1 cellular context compared by ENCODE assay signal in the genomic region with DNA sequence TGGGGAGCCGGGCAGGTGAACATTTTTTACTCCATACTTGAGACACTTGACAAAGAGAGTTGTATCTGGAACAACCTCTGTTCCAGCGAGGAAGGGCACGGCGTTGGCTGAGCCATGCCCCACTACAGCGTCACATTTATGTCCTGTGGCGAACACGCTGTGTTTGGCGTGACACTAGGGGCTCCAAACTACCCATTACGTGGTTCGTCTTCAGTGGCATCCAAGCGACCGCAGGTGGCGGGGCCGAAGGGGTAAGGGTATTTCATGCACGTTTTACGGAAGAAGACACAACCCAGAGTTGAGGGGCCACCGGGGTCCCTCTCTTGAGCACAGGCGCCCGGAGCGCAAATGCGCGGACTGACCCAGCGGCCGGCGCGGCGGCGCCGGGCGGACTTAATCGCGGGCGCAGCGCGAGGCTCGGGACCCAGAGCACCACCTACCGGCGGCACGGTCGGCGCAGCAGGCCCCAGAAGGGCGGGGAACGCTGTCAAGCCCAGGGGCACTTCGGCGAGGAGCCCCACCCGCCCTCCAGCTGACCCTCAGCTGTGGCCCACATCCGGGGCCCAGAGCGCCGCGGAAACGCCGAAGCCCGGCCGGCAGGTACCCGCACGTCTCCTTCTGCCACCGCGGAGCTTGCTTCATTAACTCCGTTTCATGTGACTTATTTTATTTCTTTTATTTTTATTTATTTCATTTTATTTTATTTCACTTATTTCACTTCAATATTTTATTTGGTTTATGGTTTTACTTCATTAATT.
TF ChIP-seq lines count a peak whose summit lies in the region.

No MANE protein-coding gene starts in this region.

TF ChIP-seq in GM12878, 131 proteins besides CTCF, POLR2A, EP300 and RAD21 (continued from another document):
- TF ChIP-seq RB1 (IDR thresholded peaks at IDR 0.05; ENCODE audit: borderline replicate concordance) (peak; percentile 82; the same call in 1 of the 2 replicates), ZNF274 (IDR thresholded peaks at IDR 0.05; ENCODE audit: insufficient read depth, insufficient read length) (no peak), MYB (IDR thresholded peaks at IDR 0.05; ENCODE audit: borderline replicate concordance, low read depth, low read length) (no peak), IKZF2 (IDR thresholded peaks at IDR 0.05) (no peak), LARP7 (IDR thresholded peaks at IDR 0.05) (peak; percentile 57), YY1 (IDR thresholded peaks at IDR 0.05; ENCODE audit: low read depth, low read length) (peak; percentile 68), FOXM1 (IDR thresholded peaks at IDR 0.05; ENCODE audit: low read depth, low read length) (no peak), YBX1 (IDR thresholded peaks at IDR 0.05) (no peak), WRNIP1 (IDR thresholded peaks at IDR 0.05; ENCODE audit: borderline replicate concordance, low read depth, low read length) (no peak)
- TF ChIP-seq, protein P1, sequence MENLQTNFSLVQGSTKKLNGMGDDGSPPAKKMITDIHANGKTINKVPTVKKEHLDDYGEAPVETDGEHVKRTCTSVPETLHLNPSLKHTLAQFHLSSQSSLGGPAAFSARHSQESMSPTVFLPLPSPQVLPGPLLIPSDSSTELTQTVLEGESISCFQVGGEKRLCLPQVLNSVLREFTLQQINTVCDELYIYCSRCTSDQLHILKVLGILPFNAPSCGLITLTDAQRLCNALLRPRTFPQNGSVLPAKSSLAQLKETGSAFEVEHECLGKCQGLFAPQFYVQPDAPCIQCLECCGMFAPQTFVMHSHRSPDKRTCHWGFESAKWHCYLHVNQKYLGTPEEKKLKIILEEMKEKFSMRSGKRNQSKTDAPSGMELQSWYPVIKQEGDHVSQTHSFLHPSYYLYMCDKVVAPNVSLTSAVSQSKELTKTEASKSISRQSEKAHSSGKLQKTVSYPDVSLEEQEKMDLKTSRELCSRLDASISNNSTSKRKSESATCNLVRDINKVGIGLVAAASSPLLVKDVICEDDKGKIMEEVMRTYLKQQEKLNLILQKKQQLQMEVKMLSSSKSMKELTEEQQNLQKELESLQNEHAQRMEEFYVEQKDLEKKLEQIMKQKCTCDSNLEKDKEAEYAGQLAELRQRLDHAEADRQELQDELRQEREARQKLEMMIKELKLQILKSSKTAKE (IDR thresholded peaks at IDR 0.05; ENCODE audit: low read depth, poor library complexity, severe bottlenecking), result no peak
- TF ChIP-seq, protein P2, sequence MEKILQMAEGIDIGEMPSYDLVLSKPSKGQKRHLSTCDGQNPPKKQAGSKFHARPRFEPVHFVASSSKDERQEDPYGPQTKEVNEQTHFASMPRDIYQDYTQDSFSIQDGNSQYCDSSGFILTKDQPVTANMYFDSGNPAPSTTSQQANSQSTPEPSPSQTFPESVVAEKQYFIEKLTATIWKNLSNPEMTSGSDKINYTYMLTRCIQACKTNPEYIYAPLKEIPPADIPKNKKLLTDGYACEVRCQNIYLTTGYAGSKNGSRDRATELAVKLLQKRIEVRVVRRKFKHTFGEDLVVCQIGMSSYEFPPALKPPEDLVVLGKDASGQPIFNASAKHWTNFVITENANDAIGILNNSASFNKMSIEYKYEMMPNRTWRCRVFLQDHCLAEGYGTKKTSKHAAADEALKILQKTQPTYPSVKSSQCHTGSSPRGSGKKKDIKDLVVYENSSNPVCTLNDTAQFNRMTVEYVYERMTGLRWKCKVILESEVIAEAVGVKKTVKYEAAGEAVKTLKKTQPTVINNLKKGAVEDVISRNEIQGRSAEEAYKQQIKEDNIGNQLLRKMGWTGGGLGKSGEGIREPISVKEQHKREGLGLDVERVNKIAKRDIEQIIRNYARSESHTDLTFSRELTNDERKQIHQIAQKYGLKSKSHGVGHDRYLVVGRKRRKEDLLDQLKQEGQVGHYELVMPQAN (conservative IDR thresholded peaks at IDR 0.05), result peak; percentile 62; the same call in 1 of the 2 replicates
